ENCODE assay signal across 22 cellular contexts in genomic region chr3:24846286-24846860, GRCh38.
"Had no signal": no experiment of that assay in that cellular context is flagged by ENCODE, and none has a peak within 500 bp of the region (broad histone marks: within the 10 kb centered on the region; RNA-seq: fewer than 3 reads in every experiment).

No MANE protein-coding gene starts in this region.

- H3K36me3 ChIP-seq: brain microvascular endothelial cell, cardiac muscle cell had no signal

- H3K27ac ChIP-seq: brain microvascular endothelial cell, cardiac muscle cell, KMS-11 had no signal

- DNase-seq: activated CD4-positive, alpha-beta memory T cell treated with anti-CD3 and anti-CD28 coated beads for 36 hours; activated CD4-positive, alpha-beta T cell treated with anti-CD3 and anti-CD28 coated beads, Interleukin-2, amount 10 ng/mL, durations not matched to agents 7 days and 5 days; activated CD4-positive, CD25-positive, alpha-beta regulatory T cell; activated CD8-positive, alpha-beta memory T cell treated with anti-CD3 and anti-CD28 coated beads for 24 hours; activated gamma-delta T cell treated with Interleukin-2 at 50 U/mL for 16 hours; activated naive CD4-positive, alpha-beta T cell treated with anti-CD3 and anti-CD28 coated beads, Interleukin-2, amount 10 ng/mL, durations not matched to agents 7 days and 5 days; activated naive CD8-positive, alpha-beta T cell treated with anti-CD3 and anti-CD28 coated beads for 36 hours; activated T-cell treated with anti-CD3 and anti-CD28 coated beads, Interleukin-2, amount 50 U/mL, for 4 hours; brain microvascular endothelial cell; cerebellar nuclear complex; NCI-H1105 treated with DMSO at 0.1 percent for 48 hours; NCI-H1436 treated with DMSO at 0.1 percent for 48 hours; NCI-H187; NCI-H2081; NCI-H226; NCI-H526; NCI-H82; SIG-M5; T-helper 17 cell; T-helper 9 cell had no signal

- H3K4me3 ChIP-seq: cardiac muscle cell had no signal
